In genomic region chr11:2525166-2525861, GRCh38 we compare ENCODE assay signal across 10 cellular contexts.
DNase-seq lines count a peak whose midpoint lies in the region; ATAC-seq lines count a peak whose summit lies in the region.
"Had no signal": no experiment of that assay in that cellular context is flagged by ENCODE, and none has a peak within 500 bp of the region (broad histone marks: within the 10 kb centered on the region; RNA-seq: fewer than 3 reads in every experiment).

No MANE protein-coding gene starts in this region.

- no peak overlapping the region for H3K4me3 Mint-ChIP-seq in natural killer cell treated with Interleukin-12 subunit alpha and Interleukin-12 subunit beta and Interleukin-15 and Interleukin-18, amount 100 ng/mL, for 72 hours
- no peak overlapping the region for H3K4me3 Mint-ChIP-seq in immature natural killer cell

- H3K27ac Mint-ChIP-seq in natural killer cell treated with Interleukin-12 subunit alpha and Interleukin-12 subunit beta and Interleukin-15 and Interleukin-18, amount 100 ng/mL, for 72 hours = no peak overlapping the region
- H3K27ac Mint-ChIP-seq in immature natural killer cell = no peak overlapping the region

- H3K4me1 Mint-ChIP-seq in natural killer cell treated with Interleukin-12 subunit alpha and Interleukin-12 subunit beta and Interleukin-15 and Interleukin-18, amount 100 ng/mL, for 72 hours (ENCODE audit: low read depth in 2 of 2) = no peaks in the 10 kb centered on the region
- H3K4me1 Mint-ChIP-seq in immature natural killer cell = no peaks in the 10 kb centered on the region

- H3K27me3 Mint-ChIP-seq in natural killer cell treated with Interleukin-12 subunit alpha and Interleukin-12 subunit beta and Interleukin-15 and Interleukin-18, amount 100 ng/mL, for 72 hours = peaks cover 17% of the 10 kb centered on the region in 2 donors
- peaks cover 0 to 14% (median 7%) of the 10 kb centered on the region in 3 donors for H3K27me3 Mint-ChIP-seq in immature natural killer cell (ENCODE audit: low read depth in 3 of 3)

- H3K36me3 Mint-ChIP-seq in natural killer cell treated with Interleukin-12 subunit alpha and Interleukin-12 subunit beta and Interleukin-15 and Interleukin-18, amount 100 ng/mL, for 72 hours = no peaks in the 10 kb centered on the region
- no peaks in the 10 kb centered on the region for H3K36me3 Mint-ChIP-seq in immature natural killer cell

- peak; percentile 1 for DNase-seq in stimulated activated CD4-positive, alpha-beta T cell treated with anti-CD3 and anti-CD28 coated beads, Interleukin-4, amount 100 ng/mL, for 1 hour
- no peak for DNase-seq in stimulated activated CD4-positive, alpha-beta T cell treated with anti-CD3 and anti-CD28 coated beads, Interleukin-2, amount 100 ng/mL, for 48 hours
- DNase-seq in cerebellum (ENCODE audit: low spot score) (peak; percentile 28), immature natural killer cell (no peak)
- peak; percentile 44 for DNase-seq in natural killer cell treated with Interleukin-12 subunit alpha and Interleukin-12 subunit beta and Interleukin-15 and Interleukin-18, amount 100 ng/mL, for 72 hours (ENCODE audit: low spot score)
- DNase-seq: anterior cingulate cortex, NCI-H187 had no signal

- ATAC-seq in natural killer cell treated with Interleukin-12 subunit alpha and Interleukin-12 subunit beta and Interleukin-15 and Interleukin-18, amount 100 ng/mL, for 72 hours = no peak
- ATAC-seq in HG03097 (IDR thresholded peaks at IDR 0.05; ENCODE audit: low FRiP score, unreplicated experiment) (no peak), HG02970 (IDR thresholded peaks at IDR 0.05; ENCODE audit: low FRiP score, unreplicated experiment) (no peak), HG03442 (IDR thresholded peaks at IDR 0.05; ENCODE audit: unreplicated experiment) (no peak)

- H3K9me3 Mint-ChIP-seq in natural killer cell treated with Interleukin-12 subunit alpha and Interleukin-12 subunit beta and Interleukin-15 and Interleukin-18, amount 100 ng/mL, for 72 hours = no peaks in the 10 kb centered on the region
- H3K9me3 Mint-ChIP-seq in immature natural killer cell = peaks cover 0 to 1% (median 0%) of the 10 kb centered on the region in 6 donors

Comparison
In these comparisons a context has a peak if more than half of its experiments do, and no peak if none do; other contexts are left out.
1. DNase-seq: peak in stimulated activated CD4-positive, alpha-beta T cell treated with anti-CD3 and anti-CD28 coated beads, Interleukin-4, amount 100 ng/mL, for 1 hour (single experiment), cerebellum (single experiment) and natural killer cell treated with Interleukin-12 subunit alpha and Interleukin-12 subunit beta and Interleukin-15 and Interleukin-18, amount 100 ng/mL, for 72 hours (single experiment); none in stimulated activated CD4-positive, alpha-beta T cell treated with anti-CD3 and anti-CD28 coated beads, Interleukin-2, amount 100 ng/mL, for 48 hours (0 of 2) and immature natural killer cell (0 of 3).